In genomic region chr2:54954705-54955357, GRCh38 we compare ENCODE assay signal across 18 cellular contexts.
A peak's percentile ranks its signal among the peaks of the same experiment; 100 is the strongest.
DNase-seq lines count a peak whose midpoint lies in the region; ATAC-seq, FAIRE-seq and TF ChIP-seq lines count a peak whose summit lies in the region.
"Had no signal": no experiment of that assay in that cellular context is flagged by ENCODE, and none has a peak within 500 bp of the region (broad histone marks: within the 10 kb centered on the region; RNA-seq: fewer than 3 reads in every experiment).

No MANE protein-coding gene starts in this region.

- no peak for FAIRE-seq in K562 (lab: Jason Lieb, UNC)
- FAIRE-seq: RCC 7860 had no signal

- H3K9me3 Mint-ChIP-seq in natural killer cell = no peaks in the 10 kb centered on the region
- no peaks in the 10 kb centered on the region for H3K9me3 Mint-ChIP-seq in neural progenitor cell

- H3K27me3 Mint-ChIP-seq in natural killer cell (ENCODE audit: low read depth in 2 of 2) = no peaks in the 10 kb centered on the region
- peaks cover 3% of the 10 kb centered on the region for H3K27me3 Mint-ChIP-seq in neural progenitor cell (ENCODE audit: insufficient read depth, low read depth)

- H3K4me1 Mint-ChIP-seq in natural killer cell = peaks cover 40 to 48% of the 10 kb centered on the region in 2 donors
- peaks cover 5% of the 10 kb centered on the region for H3K4me1 Mint-ChIP-seq in neural progenitor cell

- no peaks in the 10 kb centered on the region for H3K9me2 ChIP-seq in SK-N-SH

- H3K9me1 ChIP-seq in K562 (ENCODE audit: control insufficient read depth, insufficient read depth, low read length) = no peaks in the 10 kb centered on the region

- TF ChIP-seq EP300 in SK-N-SH (IDR thresholded peaks at IDR 0.05; ENCODE audit: borderline replicate concordance in 1 of 2, low read depth in 1 of 2, low read length in 1 of 2) = no peak
- no peak for TF ChIP-seq EP300 in K562 (IDR thresholded peaks at IDR 0.05; ENCODE audit: low read length)

- intact Hi-C loops in K562 (cut with micrococcal nuclease) = no loop called here
- intact Hi-C loops in natural killer cell (cut with micrococcal nuclease) = no loop called here
- intact Hi-C loops in colonic mucosa (cut with DNase I) = no loop called here

- no peak overlapping the region for H2AFZ ChIP-seq in SK-N-SH (ENCODE audit: low read depth)
- peak overlapping the region; percentile 90 for H2AFZ ChIP-seq in K562 (ENCODE audit: low read depth, low read length)
- no peak overlapping the region for H2AFZ ChIP-seq in neural progenitor cell (replicated peaks)

- WGBS in SK-N-SH (ENCODE audit: low lambda C conversion rate) = 95% methylated on average over 2 of the region's 3 CpGs
- WGBS in K562 (ENCODE audit: insufficient coverage, low coverage, missing lambda C conversion rate) = 64% methylated on average over 3 of the region's 3 CpGs

- no peaks in the 10 kb centered on the region for H3K79me2 ChIP-seq in SK-N-SH (ENCODE audit: insufficient read depth)
- no peaks in the 10 kb centered on the region for H3K79me2 ChIP-seq in K562 (ENCODE audit: control insufficient read depth, insufficient read depth, low read length)
- no peaks in the 10 kb centered on the region for H3K79me2 ChIP-seq in neural progenitor cell (ENCODE audit: low read depth)

- H3K27ac ChIP-seq in SK-N-SH (ENCODE audit: low read depth in 2 of 2, low read length in 1 of 2) (no peak overlapping the region), K562 (ENCODE audit: extremely low read depth, low read depth, low read length) (peak overlapping the region; percentile 93), neural progenitor cell (no peak overlapping the region), colonic mucosa (no peak overlapping the region)
- H3K27ac ChIP-seq: BLaER1 had no signal

- H3K4me2 ChIP-seq in SK-N-SH (no peak overlapping the region), K562 (ENCODE audit: insufficient read depth, low read length) (peak overlapping the region; percentile 71), neural progenitor cell (no peak overlapping the region)
- H3K4me2 ChIP-seq: BLaER1 had no signal

- TF ChIP-seq CTCF in SK-N-SH (IDR thresholded peaks at IDR 0.05) (no peak), K562 (IDR thresholded peaks at IDR 0.05 in 2 of 3, conservative IDR thresholded peaks at IDR 0.05 in 1 of 3; ENCODE audit: insufficient read depth in 2 of 3, low read depth in 1 of 3, low read length in 3 of 3) (no peak), natural killer cell (IDR thresholded peaks at IDR 0.05) (no peak), neural progenitor cell (IDR thresholded peaks at IDR 0.05) (no peak), colonic mucosa (IDR thresholded peaks at IDR 0.05) (no peak)

- POLR2A ChIA-PET in SK-N-SH (lab: Yijun Ruan, JAX) (no interaction called here), K562 (lab: Yijun Ruan, JAX) (interaction anchor here (0.5 to 2.7 kb wide), 8 partner anchors 11 to 269 kb away, joined by 3 to 16 read pairs (median 6); no protein-coding TSS in a partner anchor)

- no peak overlapping the region for H3K4me3 Mint-ChIP-seq in natural killer cell
- H3K4me3 Mint-ChIP-seq in neural progenitor cell = no peak overlapping the region

- no peak for TF ChIP-seq RAD21 in SK-N-SH (IDR thresholded peaks at IDR 0.05; ENCODE audit: low read length)
- no peak for TF ChIP-seq RAD21 in K562 (CRISPR knock-in tag; conservative IDR thresholded peaks at IDR 0.05 in 1 of 2, IDR thresholded peaks at IDR 0.05 in 1 of 2)

- CTCF ChIA-PET in SK-N-SH (lab: Yijun Ruan, JAX) (interaction anchor here (0.6 to 0.7 kb wide), 2 partner anchors 12 to 19 kb away, joined by 3 to 4 read pairs; no protein-coding TSS in a partner anchor), K562 (lab: Yijun Ruan, JAX; ENCODE audit: low intra/inter-chr PET ratio) (no interaction called here)

- in situ Hi-C loops in K562 (cut with MboI) = no loop called here

- no TSS peak for BruUV-seq in K562 (replicated peaks; lab: Mats Ljungman, UMichigan)

- H3K4me3 ChIP-seq in SK-N-SH (ENCODE audit: low read depth in 2 of 2, low read length in 1 of 2) (no peak overlapping the region), K562 (no peak overlapping the region), H7 (ENCODE audit: insufficient read depth, low read depth, low read length) (no peak overlapping the region), neural progenitor cell (no peak overlapping the region), colonic mucosa (no peak overlapping the region)
- H3K4me3 ChIP-seq: BLaER1 had no signal

- H3K36me3 Mint-ChIP-seq in natural killer cell = no peaks in the 10 kb centered on the region
- H3K36me3 Mint-ChIP-seq in neural progenitor cell = no peaks in the 10 kb centered on the region

- no peaks in the 10 kb centered on the region for H3K27me3 ChIP-seq in SK-N-SH (ENCODE audit: insufficient read depth)
- H3K27me3 ChIP-seq in K562 (ENCODE audit: control insufficient read depth in 2 of 2, insufficient read depth in 2 of 2, low read length in 2 of 2) = no peaks in the 10 kb centered on the region; a peak in 1 of 5 replicates
- no peaks in the 10 kb centered on the region for H3K27me3 ChIP-seq in H7 (ENCODE audit: control insufficient read depth, insufficient read depth, low read length)
- no peaks in the 10 kb centered on the region for H3K27me3 ChIP-seq in neural progenitor cell
- H3K27me3 ChIP-seq in colonic mucosa = no peaks in the 10 kb centered on the region
- H3K27me3 ChIP-seq: BLaER1 had no signal

- no peaks in the 10 kb centered on the region for H3K9me3 ChIP-seq in SK-N-SH
- H3K9me3 ChIP-seq in K562 (replicated peaks; ENCODE audit: control insufficient read depth, insufficient read depth, low read depth, low read length) = no peaks in the 10 kb centered on the region
- no peaks in the 10 kb centered on the region for H3K9me3 ChIP-seq in neural progenitor cell (ENCODE audit: low read depth)
- no peaks in the 10 kb centered on the region for H3K9me3 ChIP-seq in colonic mucosa
- H3K9me3 ChIP-seq: BLaER1 had no signal

- DNase-seq in SK-N-SH (peak; percentile 36), K562 (ENCODE audit: extremely low read depth in 1 of 4, low spot score in 3 of 4) (peak in 2 of 4 experiments; percentile 24 to 56), natural killer cell (no peak), H7 (no peak), neural progenitor cell (ENCODE audit: low spot score) (no peak), colonic mucosa (no peak)
- no peak for DNase-seq in activated CD4-positive, alpha-beta T cell treated with anti-CD3 and anti-CD28 coated beads, Interleukin-2, amount 50 U/mL, for 48 hours
- DNase-seq: DMS153, GOT3, Kasumi-1, NCI-H1930, NCI-H2171, NCI-H446 treated with DMSO at 0.1 percent for 48 hours, NCI-H748 treated with DMSO at 0.1 percent for 48 hours, SHP77 had no signal

- H3K4me1 ChIP-seq in SK-N-SH (ENCODE audit: control insufficient read depth in 1 of 2, insufficient read depth in 2 of 2, low read depth in 1 of 2, low read length in 1 of 2) (peaks cover 5 to 9% of the 10 kb centered on the region in 2 experiments; a peak in 3 of 4 replicates), K562 (replicated peaks in 1 of 2; ENCODE audit: control insufficient read depth in 2 of 2, insufficient read depth in 2 of 2, low read length in 2 of 2) (peaks cover 31 to 51% of the 10 kb centered on the region in 2 experiments), neural progenitor cell (peaks cover 8% of the 10 kb centered on the region), colonic mucosa (no peaks in the 10 kb centered on the region)

- H3K27ac Mint-ChIP-seq in natural killer cell (peak overlapping the region; percentile 82 to 88), neural progenitor cell (no peak overlapping the region)

- TF ChIP-seq POLR2A in K562 (conservative IDR thresholded peaks at IDR 0.05) = no peak

- H3K36me3 ChIP-seq in SK-N-SH (replicated peaks in 1 of 2; ENCODE audit: control insufficient read depth in 1 of 2, insufficient read depth in 2 of 2, low read length in 1 of 2) (no peaks in the 10 kb centered on the region), K562 (ENCODE audit: control insufficient read depth, insufficient read depth, low read length) (no peaks in the 10 kb centered on the region), H7 (replicated peaks; ENCODE audit: control insufficient read depth, insufficient read depth, low read length) (no peaks in the 10 kb centered on the region), neural progenitor cell (no peaks in the 10 kb centered on the region), colonic mucosa (no peaks in the 10 kb centered on the region)
- H3K36me3 ChIP-seq: BLaER1 had no signal

- H4K20me1 ChIP-seq in SK-N-SH (ENCODE audit: insufficient read depth) (no peaks in the 10 kb centered on the region), K562 (replicated peaks; ENCODE audit: control insufficient read depth, insufficient read depth, low read length) (no peaks in the 10 kb centered on the region), neural progenitor cell (ENCODE audit: low read depth) (no peaks in the 10 kb centered on the region)
- H4K20me1 ChIP-seq: BLaER1 had no signal

- ATAC-seq in SK-N-SH treated with all-trans-retinoic acid at 6 μM for 48 hours = no peak
- ATAC-seq in K562 = peak; percentile 5; the same call in 1 of the 3 replicates
- peak in 1 of 3 donors; percentile 34 for ATAC-seq in natural killer cell

- H3K9ac ChIP-seq in SK-N-SH = no peak overlapping the region
- peak overlapping the region; percentile 30 to 78; a peak in 3 of 4 replicates for H3K9ac ChIP-seq in K562 (ENCODE audit: insufficient read depth in 1 of 2, low read depth in 2 of 2, low read length in 2 of 2)
- no peak overlapping the region for H3K9ac ChIP-seq in neural progenitor cell
- H3K9ac ChIP-seq in colonic mucosa (ENCODE audit: low read depth in 2 of 2, low read length in 2 of 2) = no peak overlapping the region
- H3K9ac ChIP-seq: BLaER1 had no signal

- H3F3A ChIP-seq in SK-N-SH (replicated peaks; ENCODE audit: insufficient read depth) (peaks cover 3% of the 10 kb centered on the region), neural progenitor cell (ENCODE audit: low read depth) (no peaks in the 10 kb centered on the region)

TF ChIP-seq in SK-N-SH, 30 proteins besides CTCF, POLR2A, EP300 and RAD21:
- TF ChIP-seq TAF1 (IDR thresholded peaks at IDR 0.05; ENCODE audit: borderline replicate concordance, low read depth, low read length) = no peak
- peak; percentile 23; the same call in 1 of the 2 replicates for TF ChIP-seq GATA2 (CRISPR knock-in tag; IDR thresholded peaks at IDR 0.05)

TF ChIP-seq in K562, 482 proteins besides CTCF, POLR2A, EP300 and RAD21 (continues in another document):
- TF ChIP-seq HEY1 (CRISPR knock-in tag; IDR thresholded peaks at IDR 0.05; ENCODE audit: borderline replicate concordance) = no peak
- TF ChIP-seq ZFP30 (CRISPR knock-in tag; IDR thresholded peaks at IDR 0.05; ENCODE audit: borderline replicate concordance) = no peak
- TF ChIP-seq ZNF766 (CRISPR knock-in tag; conservative IDR thresholded peaks at IDR 0.05) = no peak
- TF ChIP-seq MEIS2 (IDR thresholded peaks at IDR 0.05; ENCODE audit: partially characterized antibody) = peak; percentile 48
- no peak for TF ChIP-seq KLF13 (tag; IDR thresholded peaks at IDR 0.05; ENCODE audit: borderline replicate concordance, low read depth)
- TF ChIP-seq RBM39 (optimal IDR thresholded peaks at IDR 0.05; ENCODE audit: low read depth, low read length) = no peak

Comparison
In these comparisons a context has a peak if more than half of its experiments do, and no peak if none do; other contexts are left out.
1. H3K9ac ChIP-seq: peak in K562 (2 of 2); none in SK-N-SH (single experiment), neural progenitor cell (single experiment) and colonic mucosa (0 of 2).
2. Of the 27 proteins assayed by ChIP-seq in both K562 and SK-N-SH: peak only in K562: none; only in SK-N-SH: none; in both: GATA2; in neither: 26.